10 cellular contexts compared by ENCODE assay signal in the genomic region with DNA sequence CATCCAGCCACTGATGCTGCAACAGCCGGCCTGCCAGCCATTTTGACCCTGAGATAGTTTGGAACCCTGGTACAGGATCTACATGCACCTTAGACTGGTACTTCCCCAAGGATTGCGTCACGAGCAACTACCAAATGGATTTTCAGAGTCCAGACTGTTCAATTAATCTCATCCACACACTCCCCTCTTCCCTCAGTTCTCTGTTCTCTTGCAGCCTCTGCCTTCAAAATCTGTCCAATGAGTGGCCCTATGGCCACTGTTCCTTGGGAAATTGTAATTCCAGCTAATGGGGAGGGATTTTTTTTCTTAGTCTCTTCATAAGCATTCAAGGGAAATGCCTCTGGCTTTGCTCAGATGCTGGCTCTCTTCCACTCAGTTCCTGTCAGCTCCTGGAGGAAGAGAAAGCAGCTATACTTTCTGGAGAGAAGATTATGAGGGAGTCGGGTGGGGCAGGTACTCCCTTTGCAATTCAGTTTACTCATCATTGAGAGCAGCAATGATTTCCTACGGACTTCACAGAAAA. TPM values are rescaled to one million over a fixed set of nuclear protein-coding genes. Genes with fewer than 3 reads are reported as not detected.
DNase-seq lines count a peak whose midpoint lies in the region; ATAC-seq, FAIRE-seq and TF ChIP-seq lines count a peak whose summit lies in the region.
"Had no signal": no experiment of that assay in that cellular context is flagged by ENCODE, and none has a peak within 500 bp of the region (broad histone marks: within the 10 kb centered on the region; RNA-seq: fewer than 3 reads in every experiment).

No MANE protein-coding gene starts in this region.

- H3K4me1 Mint-ChIP-seq in MCF 10A (ENCODE audit: insufficient read depth, unreplicated experiment), result peaks cover 41% of the 10 kb centered on the region
- peaks cover 5% of the 10 kb centered on the region for H3K4me1 Mint-ChIP-seq in activated CD4-positive, alpha-beta T cell treated with anti-CD3 and anti-CD28 coated beads, Interleukin-2, amount 10 ng/mL, durations not matched to agents 24 days and 14 days
- H3K4me1 Mint-ChIP-seq: memory B cell had no signal

- no peaks in the 10 kb centered on the region for H3K79me2 ChIP-seq in keratinocyte (ENCODE audit: control insufficient read depth, insufficient read depth, low read length)

- intact Hi-C loops in MCF 10A (cut with micrococcal nuclease), result loop anchor here (1.0 kb wide), 1 partner anchor 20 kb away; a partner anchor contains a TSS
- intact Hi-C loops in activated CD4-positive, alpha-beta T cell treated with anti-CD3 and anti-CD28 coated beads, Interleukin-2, amount 10 ng/mL, durations not matched to agents 24 days and 14 days (cut with micrococcal nuclease), result no loop called here

- H3K9ac ChIP-seq in keratinocyte (ENCODE audit: control insufficient read depth, extremely low read depth, insufficient read depth, low read length) (peak overlapping the region; percentile 61), stomach smooth muscle (ENCODE audit: low read length in 2 of 2) (peak overlapping the region; percentile 29 to 38)

- ATAC-seq in GM19467 (IDR thresholded peaks at IDR 0.05; ENCODE audit: unreplicated experiment), result no peak

- H3K27ac ChIP-seq in keratinocyte (ENCODE audit: control insufficient read depth, insufficient read depth, low read length) (peak overlapping the region; percentile 90), stomach smooth muscle (ENCODE audit: low read length) (peak overlapping the region; percentile 55)

- H3K36me3 Mint-ChIP-seq in MCF 10A (ENCODE audit: insufficient read depth, unreplicated experiment), result peaks cover 12% of the 10 kb centered on the region
- peaks cover 2% of the 10 kb centered on the region for H3K36me3 Mint-ChIP-seq in activated CD4-positive, alpha-beta T cell treated with anti-CD3 and anti-CD28 coated beads, Interleukin-2, amount 10 ng/mL, durations not matched to agents 24 days and 14 days (ENCODE audit: low read depth)

- no TSS peak for BruUV-seq in MCF 10A (replicated peaks; lab: Mats Ljungman, UMichigan)

- DNase-seq in HFF-Myc (ENCODE audit: extremely low read depth, low read depth) (peak; percentile 78), MCF 10A (ENCODE audit: unreplicated experiment) (peak; percentile 96), keratinocyte (ENCODE audit: low read depth, low spot score) (peak; percentile 88), HEK293T (ENCODE audit: extremely low spot score) (no peak)
- DNase-seq in activated CD4-positive, alpha-beta T cell treated with anti-CD3 and anti-CD28 coated beads, Interleukin-2, amount 50 U/mL, for 1 hour, result no peak
- DNase-seq in activated CD4-positive, alpha-beta T cell treated with anti-CD3 and anti-CD28 coated beads, Interleukin-2, amount 10 ng/mL, durations not matched to agents 24 days and 14 days, result no peak
- DNase-seq: DND-41 had no signal

- CTCF ChIA-PET in MCF 10A (lab: Yijun Ruan, JAX) (interaction anchor here (0.6 to 0.8 kb wide), 5 partner anchors 10 to 1235 kb away, joined by 3 to 6 read pairs (median 3); no protein-coding TSS in a partner anchor), HEK293T (lab: Yijun Ruan, JAX) (no interaction called here)

- no peaks in the 10 kb centered on the region for H3K9me3 ChIP-seq in keratinocyte (ENCODE audit: control insufficient read depth, low read depth, low read length)
- H3K9me3 ChIP-seq in stomach smooth muscle (ENCODE audit: control insufficient read depth in 2 of 2, low read length in 2 of 2), result no peaks in the 10 kb centered on the region

- dilution Hi-C loops in keratinocyte (cut with MboI; ENCODE audit: extremely low pct_ligation_motif_present, low sequenced_read_pairs), result no loop called here

- H3K9me3 Mint-ChIP-seq in MCF 10A (ENCODE audit: unreplicated experiment), result no peaks in the 10 kb centered on the region
- peaks cover 12% of the 10 kb centered on the region for H3K9me3 Mint-ChIP-seq in activated CD4-positive, alpha-beta T cell treated with anti-CD3 and anti-CD28 coated beads, Interleukin-2, amount 10 ng/mL, durations not matched to agents 24 days and 14 days
- H3K9me3 Mint-ChIP-seq: memory B cell had no signal

- no peak overlapping the region for H3K4me3 ChIP-seq in HFF-Myc (replicated peaks; ENCODE audit: low read depth, low read length)
- H3K4me3 ChIP-seq in keratinocyte (ENCODE audit: control insufficient read depth in 2 of 3, extremely low read depth in 1 of 3, insufficient read depth in 2 of 3, low read depth in 1 of 3, low read length in 3 of 3), result peak overlapping the region in 1 of 3 experiments; percentile 22
- H3K4me3 ChIP-seq in stomach smooth muscle (ENCODE audit: low read length in 2 of 2), result no peak overlapping the region

- no peaks in the 10 kb centered on the region for H3K9me1 ChIP-seq in keratinocyte (ENCODE audit: control insufficient read depth, extremely low read depth, insufficient read depth, low read length)

- H3K4me2 ChIP-seq in keratinocyte (ENCODE audit: control insufficient read depth, extremely low read depth, insufficient read depth, low read depth, low read length), result peak overlapping the region; percentile 71

- H3K27ac Mint-ChIP-seq in MCF 10A (ENCODE audit: low read depth, unreplicated experiment), result peak overlapping the region; percentile 73
- no peak overlapping the region for H3K27ac Mint-ChIP-seq in activated CD4-positive, alpha-beta T cell treated with anti-CD3 and anti-CD28 coated beads, Interleukin-2, amount 10 ng/mL, durations not matched to agents 24 days and 14 days
- H3K27ac Mint-ChIP-seq: memory B cell had no signal

- FAIRE-seq in keratinocyte (lab: Jason Lieb, UNC), result peak; percentile 96

- POLR2A ChIA-PET in MCF 10A (lab: Yijun Ruan, JAX), result interaction anchor here (0.7 to 9.5 kb wide), 15 partner anchors 9 to 158 kb away, joined by 3 to 245 read pairs (median 5); a partner anchor contains a TSS
- POLR2A ChIA-PET in HEK293T (lab: Yijun Ruan, JAX), result no interaction called here

- H3K27me3 ChIP-seq in keratinocyte (ENCODE audit: control insufficient read depth, extremely low read depth, insufficient read depth, low read length) (no peaks in the 10 kb centered on the region), stomach smooth muscle (ENCODE audit: control insufficient read depth in 1 of 2, insufficient read depth in 2 of 2, low read length in 2 of 2) (no peaks in the 10 kb centered on the region)

- H3K27me3 Mint-ChIP-seq in MCF 10A (ENCODE audit: insufficient read depth, unreplicated experiment), result no peaks in the 10 kb centered on the region
- H3K27me3 Mint-ChIP-seq in activated CD4-positive, alpha-beta T cell treated with anti-CD3 and anti-CD28 coated beads, Interleukin-2, amount 10 ng/mL, durations not matched to agents 24 days and 14 days, result no peaks in the 10 kb centered on the region
- H3K27me3 Mint-ChIP-seq: memory B cell had no signal

- H3K36me3 ChIP-seq in keratinocyte (ENCODE audit: control insufficient read depth in 2 of 2, extremely low read depth in 1 of 2, insufficient read depth in 2 of 2, low read length in 2 of 2) (no peaks in the 10 kb centered on the region), stomach smooth muscle (ENCODE audit: control insufficient read depth in 2 of 2, insufficient read depth in 2 of 2, low read length in 2 of 2) (no peaks in the 10 kb centered on the region)

- H3K4me1 ChIP-seq in keratinocyte (ENCODE audit: control insufficient read depth, extremely low read depth, insufficient read depth, low read length) (peaks cover 53% of the 10 kb centered on the region), stomach smooth muscle (ENCODE audit: control insufficient read depth, insufficient read depth, low read length) (peaks cover 6% of the 10 kb centered on the region)

- peak overlapping the region; percentile 71 for H2AFZ ChIP-seq in keratinocyte (ENCODE audit: control insufficient read depth, low read length)

- peak overlapping the region; percentile 20 for H3K4me3 Mint-ChIP-seq in MCF 10A (ENCODE audit: unreplicated experiment)
- no peak overlapping the region for H3K4me3 Mint-ChIP-seq in activated CD4-positive, alpha-beta T cell treated with anti-CD3 and anti-CD28 coated beads, Interleukin-2, amount 10 ng/mL, durations not matched to agents 24 days and 14 days
- H3K4me3 Mint-ChIP-seq: memory B cell had no signal

- no peak for TF ChIP-seq CTCF in HFF-Myc (IDR thresholded peaks at IDR 0.05; ENCODE audit: low read depth, low read length, missing control alignments)
- TF ChIP-seq CTCF in MCF 10A (IDR thresholded peaks at IDR 0.05; ENCODE audit: unreplicated experiment), result no peak
- TF ChIP-seq CTCF in keratinocyte (optimal IDR thresholded peaks at IDR 0.05 in 1 of 3, IDR thresholded peaks at IDR 0.05 in 1 of 3, conservative IDR thresholded peaks at IDR 0.05 in 1 of 3; ENCODE audit: extremely low read depth in 1 of 3, insufficient read depth in 2 of 3, low read length in 3 of 3), result no peak

- no peaks in the 10 kb centered on the region for H4K20me1 ChIP-seq in keratinocyte (ENCODE audit: control insufficient read depth, extremely low read depth, insufficient read depth, low read length)

TF ChIP-seq in HEK293T, 16 proteins besides CTCF, POLR2A, EP300 and RAD21 (continues in another document):
- no peak for TF ChIP-seq L3MBTL2 (conservative IDR thresholded peaks at IDR 0.05)
- TF ChIP-seq SP1 (IDR thresholded peaks at IDR 0.05), result no peak
- no peak for TF ChIP-seq ZNF384 (IDR thresholded peaks at IDR 0.05)
- TF ChIP-seq ARNT (IDR thresholded peaks at IDR 0.05), result no peak
- TF ChIP-seq ELF4 (IDR thresholded peaks at IDR 0.05), result no peak

RNA-seq across cellular contexts. Expression of a gene that starts 19.8 kb away (rescaled TPM):
- 479 and 542 TPM in 2 replicates for total RNA-seq in MCF 10A (2022)
- polyA plus RNA-seq in keratinocyte, result 81.8 to 150 TPM (median 129 TPM) in 3 replicates
- 82.3 TPM for polyA plus RNA-seq in keratinocyte (2011; ENCODE audit: low read depth)
- 72.4 and 143 TPM in 2 replicates for polyA plus RNA-seq in keratinocyte (2011; cell fraction: cytosol; rRNA removed)
- polyA plus RNA-seq in keratinocyte (2011; cell fraction: nucleus; rRNA removed), result 115 and 150 TPM in 2 replicates
- 89.8 and 128 TPM in 2 replicates for polyA plus RNA-seq in keratinocyte (2012; ENCODE audit: low replicate concordance)
- 27.7 to 125 TPM (median 59.1 TPM) in 3 replicates for polyA minus RNA-seq in keratinocyte
- polyA minus RNA-seq in keratinocyte (2011; cell fraction: cytosol; rRNA and poly(A)+ RNA removed), result 67.5 TPM
- 75.2 and 120 TPM in 2 replicates for polyA minus RNA-seq in keratinocyte (2011; cell fraction: nucleus; rRNA and poly(A)+ RNA removed)
- total RNA-seq in activated CD4-positive, alpha-beta T cell treated with anti-CD3 and anti-CD28 coated beads, Interleukin-2, amount 10 ng/mL, durations not matched to agents 24 days and 14 days, result 44.5 and 44.9 TPM in 2 replicates

RNA-seq across cellular contexts. Expression of a gene that starts 44.1 kb away (rescaled TPM):
- total RNA-seq in MCF 10A (2022), result 76.9 and 102 TPM in 2 replicates
- 24.6 to 45.1 TPM (median 26.9 TPM) in 3 replicates for polyA plus RNA-seq in keratinocyte
- 9.0 TPM for polyA plus RNA-seq in keratinocyte (2011; ENCODE audit: low read depth)
- 19.7 and 36.0 TPM in 2 replicates for polyA plus RNA-seq in keratinocyte (2011; cell fraction: cytosol; rRNA removed)
- polyA plus RNA-seq in keratinocyte (2011; cell fraction: nucleus; rRNA removed), result 14.9 and 21.3 TPM in 2 replicates
- polyA plus RNA-seq in keratinocyte (2012; ENCODE audit: low replicate concordance), result 12.0 and 30.0 TPM in 2 replicates
- 23.2 to 83.0 TPM (median 46.1 TPM) in 3 replicates for polyA minus RNA-seq in keratinocyte
- polyA minus RNA-seq in keratinocyte (2011; cell fraction: cytosol; rRNA and poly(A)+ RNA removed), result 55.2 TPM
- 26.5 and 50.0 TPM in 2 replicates for polyA minus RNA-seq in keratinocyte (2011; cell fraction: nucleus; rRNA and poly(A)+ RNA removed)
- total RNA-seq in activated CD4-positive, alpha-beta T cell treated with anti-CD3 and anti-CD28 coated beads, Interleukin-2, amount 10 ng/mL, durations not matched to agents 24 days and 14 days, result 59.8 and 60.1 TPM in 2 replicates

Comparison
In these comparisons a context has a peak if more than half of its experiments do, and no peak if none do; other contexts are left out.
1. DNase-seq: peak in HFF-Myc (single experiment), MCF 10A (single experiment) and keratinocyte (single experiment); none in HEK293T (single experiment), activated CD4-positive, alpha-beta T cell treated with anti-CD3 and anti-CD28 coated beads, Interleukin-2, amount 50 U/mL, for 1 hour (single experiment) and activated CD4-positive, alpha-beta T cell treated with anti-CD3 and anti-CD28 coated beads, Interleukin-2, amount 10 ng/mL, durations not matched to agents 24 days and 14 days (single experiment).
2. RNA of a gene that starts 19.8 kb away (total RNA-seq): 479 to 542 TPM in MCF 10A; 44.5 to 44.9 TPM in activated CD4-positive, alpha-beta T cell treated with anti-CD3 and anti-CD28 coated beads, Interleukin-2, amount 10 ng/mL, durations not matched to agents 24 days and 14 days; every median in the first group is over 10 times any median in the second.